In genomic region chr22:28029962-28030361, GRCh38 we compare ENCODE assay signal across 16 cellular contexts.
DNase-seq lines count a peak whose midpoint lies in the region; ATAC-seq, FAIRE-seq and TF ChIP-seq lines count a peak whose summit lies in the region.
"Had no signal": no experiment of that assay in that cellular context is flagged by ENCODE, and none has a peak within 500 bp of the region (broad histone marks: within the 10 kb centered on the region; RNA-seq: fewer than 3 reads in every experiment).

No MANE protein-coding gene starts in this region.

- intact Hi-C loops in A673 (cut with micrococcal nuclease; ENCODE audit: unreplicated experiment), result loop anchor here (10.0 kb wide), 2 partner anchors 565 to 795 kb away; no protein-coding TSS in a partner anchor
- intact Hi-C loops in esophagus squamous epithelium (cut with DNase I), result loop anchor here (10.0 kb wide), 1 partner anchor 565 kb away; no protein-coding TSS in a partner anchor
- intact Hi-C loops in pancreas (cut with DNase I), result loop anchor here in 1 of 3 donors (10.0 kb wide), 1 partner anchor 565 kb away; no protein-coding TSS in a partner anchor

- no TSS peak for BruUV-seq in A673 (replicated peaks; lab: Mats Ljungman, UMichigan)

- 94 to 100% methylated on average over 4 to 5 of the region's 9 CpGs for WGBS in esophagus squamous epithelium, 2 donors
- 91% methylated on average over 9 of the region's 9 CpGs for WGBS in pancreas, 2 donors

- TF ChIP-seq POLR2A in esophagus squamous epithelium (IDR thresholded peaks at IDR 0.05), result no peak

- CTCF ChIA-PET in A673 (lab: Charles Lee), result no interaction called here

- H3K27me3 ChIP-seq in A673 (replicated peaks; ENCODE audit: insufficient read depth, low read depth, low read length, poor library complexity), result no peaks in the 10 kb centered on the region
- H3K27me3 ChIP-seq in esophagus squamous epithelium, result no peaks in the 10 kb centered on the region
- no peaks in the 10 kb centered on the region for H3K27me3 ChIP-seq in pancreas

- no peak for FAIRE-seq in pancreas (lab: Jason Lieb, UNC)
- FAIRE-seq: H1 had no signal

- H3K4me3 ChIP-seq in A673 (ENCODE audit: low read depth, low read length, poor library complexity, severe bottlenecking) (no peak overlapping the region), esophagus squamous epithelium (no peak overlapping the region), pancreas (no peak overlapping the region)
- H3K4me3 ChIP-seq: skin epidermis had no signal

- no peak for ATAC-seq in pancreas
- ATAC-seq in HG02610 (IDR thresholded peaks at IDR 0.05; ENCODE audit: unreplicated experiment), result no peak
- ATAC-seq: activated naive CD4-positive, alpha-beta T cell treated with anti-CD3 and anti-CD28 coated beads, Interleukin-2, amount 50 U/mL, for 72 hours; natural killer cell had no signal

- TF ChIP-seq CTCF in A673 (conservative IDR thresholded peaks at IDR 0.05; ENCODE audit: low read depth, low read length), result no peak
- TF ChIP-seq CTCF in esophagus squamous epithelium (IDR thresholded peaks at IDR 0.05), result no peak
- TF ChIP-seq CTCF in pancreas (IDR thresholded peaks at IDR 0.05), result no peak

- H3K9me3 ChIP-seq in A673 (ENCODE audit: low read depth, low read length, poor library complexity, severe bottlenecking) (no peaks in the 10 kb centered on the region), esophagus squamous epithelium (no peaks in the 10 kb centered on the region), pancreas (no peaks in the 10 kb centered on the region)

- POLR2A ChIA-PET in A673 (lab: Charles Lee; ENCODE audit: low non-redundant PET), result no interaction called here

- H3K27ac ChIP-seq in A673 (ENCODE audit: low read depth, low read length, poor library complexity, severe bottlenecking) (no peak overlapping the region), esophagus squamous epithelium (peak overlapping the region; percentile 7 to 76 (median 61)), pancreas (peak overlapping the region; percentile 54 to 80 (median 78))
- H3K27ac ChIP-seq: epithelial cell of prostate had no signal

- peaks cover 6% of the 10 kb centered on the region for H3K36me3 ChIP-seq in A673 (ENCODE audit: insufficient read depth, low read length, poor library complexity, severe bottlenecking)
- H3K36me3 ChIP-seq in esophagus squamous epithelium, result no peaks in the 10 kb centered on the region
- H3K36me3 ChIP-seq in pancreas, result no peaks in the 10 kb centered on the region

- DNase-seq in A673 (ENCODE audit: low spot score), result peak; percentile 39
- DNase-seq in NCI-H2171 (lab: John Stamatoyannopoulos, UW), result peak; percentile 42
- DNase-seq in esophagus squamous epithelium (lab: John Stamatoyannopoulos, UW), result no peak
- peak in 2 of 6 donors; percentile 10 to 43 for DNase-seq in pancreas
- no peak for DNase-seq in stimulated activated CD4-positive, alpha-beta T cell treated with anti-CD3 and anti-CD28 coated beads, Interleukin-2, amount 100 ng/mL, for 48 hours
- no peak for DNase-seq in DMS 273 treated with DMSO at 0.1 percent for 48 hours (lab: John Stamatoyannopoulos, UW)
- no peak for DNase-seq in SHP77 (lab: John Stamatoyannopoulos, UW)
- DNase-seq: activated CD4-positive, CD25-positive, alpha-beta regulatory T cell; hippocampal formation; left colon had no signal

- peaks cover 23% of the 10 kb centered on the region for H3K4me1 ChIP-seq in A673 (ENCODE audit: insufficient read depth, low read length, poor library complexity, severe bottlenecking)
- peaks cover 36 to 85% (median 37%) of the 10 kb centered on the region in 3 donors for H3K4me1 ChIP-seq in esophagus squamous epithelium
- H3K4me1 ChIP-seq in pancreas, result peaks cover 26 to 31% (median 30%) of the 10 kb centered on the region in 3 donors

Comparison
In these comparisons a context has a peak if more than half of its experiments do, and no peak if none do; other contexts are left out.
1. DNase-seq: peak in A673 (single experiment) and NCI-H2171 (single experiment); none in esophagus squamous epithelium (single experiment), stimulated activated CD4-positive, alpha-beta T cell treated with anti-CD3 and anti-CD28 coated beads, Interleukin-2, amount 100 ng/mL, for 48 hours (0 of 2), DMS 273 treated with DMSO at 0.1 percent for 48 hours (single experiment) and SHP77 (0 of 2).